1 cellular context compared by ENCODE assay signal in the genomic region with DNA sequence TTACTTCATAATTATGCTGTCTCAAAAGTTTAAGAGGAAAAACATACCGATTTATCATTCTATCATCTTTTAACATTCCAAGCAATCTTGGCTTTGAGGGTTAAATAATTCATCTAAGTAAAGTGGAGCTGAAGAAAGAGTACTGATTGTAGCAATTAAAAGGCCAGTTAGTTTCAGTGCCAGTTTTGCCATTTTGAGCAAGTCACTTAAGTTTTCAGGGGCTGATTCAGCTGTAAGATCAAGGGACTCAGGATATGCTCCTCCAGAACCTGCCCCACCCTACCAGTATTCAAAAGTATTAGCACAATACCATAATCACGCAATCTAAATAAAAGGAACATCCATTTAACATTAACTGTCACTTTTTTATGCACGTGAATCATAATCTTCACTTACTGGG.
TF ChIP-seq lines count a peak whose summit lies in the region.

No MANE protein-coding gene starts in this region.

TF ChIP-seq in HCT116, 20 proteins besides CTCF, POLR2A, EP300 and RAD21 (continued from another document):
- TF ChIP-seq, protein P1, sequence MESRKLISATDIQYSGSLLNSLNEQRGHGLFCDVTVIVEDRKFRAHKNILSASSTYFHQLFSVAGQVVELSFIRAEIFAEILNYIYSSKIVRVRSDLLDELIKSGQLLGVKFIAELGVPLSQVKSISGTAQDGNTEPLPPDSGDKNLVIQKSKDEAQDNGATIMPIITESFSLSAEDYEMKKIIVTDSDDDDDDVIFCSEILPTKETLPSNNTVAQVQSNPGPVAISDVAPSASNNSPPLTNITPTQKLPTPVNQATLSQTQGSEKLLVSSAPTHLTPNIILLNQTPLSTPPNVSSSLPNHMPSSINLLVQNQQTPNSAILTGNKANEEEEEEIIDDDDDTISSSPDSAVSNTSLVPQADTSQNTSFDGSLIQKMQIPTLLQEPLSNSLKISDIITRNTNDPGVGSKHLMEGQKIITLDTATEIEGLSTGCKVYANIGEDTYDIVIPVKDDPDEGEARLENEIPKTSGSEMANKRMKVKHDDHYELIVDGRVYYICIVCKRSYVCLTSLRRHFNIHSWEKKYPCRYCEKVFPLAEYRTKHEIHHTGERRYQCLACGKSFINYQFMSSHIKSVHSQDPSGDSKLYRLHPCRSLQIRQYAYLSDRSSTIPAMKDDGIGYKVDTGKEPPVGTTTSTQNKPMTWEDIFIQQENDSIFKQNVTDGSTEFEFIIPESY (IDR thresholded peaks at IDR 0.05; ENCODE audit: extremely low read depth, insufficient replicate concordance, low read length) = no peak
- TF ChIP-seq SP1 (IDR thresholded peaks at IDR 0.05; ENCODE audit: low read depth) = no peak
